6 cellular contexts compared by ENCODE assay signal in the genomic region with DNA sequence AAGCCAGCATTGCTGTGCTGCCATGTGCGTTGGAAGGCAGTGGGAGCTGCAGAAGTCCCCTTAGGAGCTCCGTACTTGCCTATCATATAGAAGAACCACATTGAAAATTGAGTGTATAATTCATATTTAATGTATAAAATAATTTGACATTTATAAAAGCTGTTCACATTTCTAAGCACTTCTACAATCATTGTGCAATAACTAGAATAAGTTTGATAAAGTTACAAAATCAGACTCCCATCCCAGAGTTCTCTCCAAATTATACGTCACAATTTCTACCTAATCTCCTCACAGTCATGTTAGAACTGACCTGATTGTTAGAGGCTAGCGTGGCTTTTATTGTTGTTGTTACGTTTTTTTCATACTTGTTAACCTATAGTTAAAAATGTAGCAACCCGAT.
"Had no signal": no experiment of that assay in that cellular context is flagged by ENCODE, and none has a peak within 500 bp of the region (broad histone marks: within the 10 kb centered on the region; RNA-seq: fewer than 3 reads in every experiment).

No MANE protein-coding gene starts in this region.

- FAIRE-seq: HTR-8/SVneo had no signal

- H3K9ac ChIP-seq: KMS-11 had no signal

- DNase-seq: KBM-7, KG1 had no signal

- H3K27ac Mint-ChIP-seq: IgD-negative memory B cell had no signal

- H3K9me3 Mint-ChIP-seq: IgD-negative memory B cell had no signal

- H3K27ac ChIP-seq: HL-60, KMS-11 had no signal

- H3K4me2 ChIP-seq: KMS-11 had no signal

- H3K4me1 Mint-ChIP-seq: IgD-negative memory B cell had no signal

- H3K4me3 Mint-ChIP-seq: IgD-negative memory B cell had no signal
